In the genomic region with DNA sequence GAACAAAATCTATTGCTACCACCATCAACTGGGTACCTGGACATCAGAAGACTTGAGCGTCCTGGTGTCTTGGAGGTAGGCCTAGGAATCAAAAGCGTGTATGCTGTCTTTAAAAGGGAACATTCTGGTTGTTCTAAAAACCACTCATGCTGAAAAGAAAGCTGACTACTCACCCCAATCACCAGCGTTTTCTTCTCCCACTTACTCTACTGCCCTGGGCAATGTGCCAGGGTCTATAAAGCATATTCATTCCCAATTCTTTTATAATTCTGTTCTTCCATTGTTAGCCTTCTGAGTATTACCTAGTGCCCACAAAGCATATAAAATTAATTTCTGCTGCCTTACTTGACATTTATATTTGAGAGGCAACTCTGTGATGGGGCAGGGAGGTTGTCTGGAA, we compare ENCODE assay signal across 31 cellular contexts.
"Had no signal": no experiment of that assay in that cellular context is flagged by ENCODE, and none has a peak within 500 bp of the region (broad histone marks: within the 10 kb centered on the region; RNA-seq: fewer than 3 reads in every experiment).

No MANE protein-coding gene starts in this region.

- H3K4me1 Mint-ChIP-seq: stimulated activated memory B cell treated with anti-CD40 and anti-IgM and Interleukin-4, amounts not matched to agents 10 μg/mL and 1 μg/mL and 100 μg/mL, for 72 hours; stimulated activated naive CD8-positive, alpha-beta T cell treated with anti-CD3 and anti-CD28 coated beads, Interleukin-15, amount 100 ng/mL, for 72 hours had no signal

- FAIRE-seq: endometrium, frontal cortex, TTC549 had no signal

- H3K36me3 ChIP-seq: adrenal gland, colonic mucosa, right lobe of liver, upper lobe of left lung, vagina had no signal

- H3K27me3 ChIP-seq: body of pancreas, colonic mucosa, hepatocyte, right lobe of liver, upper lobe of left lung, vagina had no signal

- H3K4me3 Mint-ChIP-seq: activated naive CD8-positive, alpha-beta T cell; activated T-cell treated with anti-CD3 and anti-CD28 coated beads, Interleukin-2, amount 50 U/mL, for 72 hours; nephron; stimulated activated memory B cell treated with anti-CD40 and anti-IgM and Interleukin-4, amounts not matched to agents 10 μg/mL and 1 μg/mL and 100 μg/mL, for 72 hours; stimulated activated naive CD8-positive, alpha-beta T cell treated with anti-CD3 and anti-CD28 coated beads, Interleukin-15, amount 100 ng/mL, for 72 hours had no signal

- H3K36me3 Mint-ChIP-seq: activated naive CD8-positive, alpha-beta T cell; stimulated activated memory B cell treated with anti-CD40 and anti-IgM and Interleukin-4, amounts not matched to agents 10 μg/mL and 1 μg/mL and 100 μg/mL, for 72 hours had no signal

- H3K9me3 Mint-ChIP-seq: nephron; stimulated activated memory B cell treated with anti-CD40 and anti-IgM and Interleukin-4, amounts not matched to agents 10 μg/mL and 1 μg/mL and 100 μg/mL, for 72 hours; stimulated activated naive CD8-positive, alpha-beta T cell treated with anti-CD3 and anti-CD28 coated beads, Interleukin-15, amount 100 ng/mL, for 72 hours had no signal

- H3K27ac ChIP-seq: adrenal gland, body of pancreas, colonic mucosa, hepatocyte, right lobe of liver, skin epidermis, upper lobe of left lung, vagina, VCaP had no signal

- H3K4me3 ChIP-seq: adrenal gland, body of pancreas, colonic mucosa, hepatocyte, right lobe of liver, skin epidermis, upper lobe of left lung, vagina had no signal

- DNase-seq: activated CD4-positive, alpha-beta T cell treated with anti-CD3 and anti-CD28 coated beads for 4 hours; activated CD4-positive, alpha-beta T cell treated with anti-CD3 and anti-CD28 coated beads, Interleukin-2, amount 50 U/mL, for 4 hours; activated effector memory CD4-positive, alpha-beta T cell treated with Interleukin-2 at 50 U/mL for 16 hours; activated naive CD4-positive, alpha-beta T cell treated with Interleukin-2 at 50 U/mL for 16 hours; activated T-cell treated with anti-CD3 and anti-CD28 coated beads for 4 hours; activated T-cell treated with anti-CD3 and anti-CD28 coated beads, Interleukin-2, amount 50 U/mL, for 72 hours; adrenal gland; aorta; body of pancreas; cerebellar nuclear complex; colonic mucosa; effector CD8-positive, alpha-beta T cell; islet precursor cell; left colon; posterior cingulate gyrus; right lobe of liver; stimulated activated CD4-positive, alpha-beta T cell treated with anti-CD3 and anti-CD28 coated beads, Interleukin-4, amount 100 ng/mL, for 4 hours; stimulated activated CD8-positive, alpha-beta memory T cell treated with anti-CD3 and anti-CD28 coated beads, Interleukin-4, amount 100 ng/mL, for 48 hours; stimulated activated naive CD8-positive, alpha-beta T cell treated with anti-CD3 and anti-CD28 coated beads, Interleukin-15, amount 100 ng/mL, for 72 hours; substantia nigra; upper lobe of left lung had no signal

- H3K9me3 ChIP-seq: adrenal gland, body of pancreas, colonic mucosa, right lobe of liver, upper lobe of left lung, vagina had no signal

- H3K4me1 ChIP-seq: adrenal gland, body of pancreas, colonic mucosa, upper lobe of left lung, vagina had no signal

- H3K27ac Mint-ChIP-seq: activated naive CD8-positive, alpha-beta T cell; activated T-cell treated with anti-CD3 and anti-CD28 coated beads, Interleukin-2, amount 50 U/mL, for 72 hours; nephron; stimulated activated memory B cell treated with anti-CD40 and anti-IgM and Interleukin-4, amounts not matched to agents 10 μg/mL and 1 μg/mL and 100 μg/mL, for 72 hours; stimulated activated naive CD8-positive, alpha-beta T cell treated with anti-CD3 and anti-CD28 coated beads, Interleukin-15, amount 100 ng/mL, for 72 hours had no signal
